ENCODE assay signal across 25 cellular contexts in the genomic region with DNA sequence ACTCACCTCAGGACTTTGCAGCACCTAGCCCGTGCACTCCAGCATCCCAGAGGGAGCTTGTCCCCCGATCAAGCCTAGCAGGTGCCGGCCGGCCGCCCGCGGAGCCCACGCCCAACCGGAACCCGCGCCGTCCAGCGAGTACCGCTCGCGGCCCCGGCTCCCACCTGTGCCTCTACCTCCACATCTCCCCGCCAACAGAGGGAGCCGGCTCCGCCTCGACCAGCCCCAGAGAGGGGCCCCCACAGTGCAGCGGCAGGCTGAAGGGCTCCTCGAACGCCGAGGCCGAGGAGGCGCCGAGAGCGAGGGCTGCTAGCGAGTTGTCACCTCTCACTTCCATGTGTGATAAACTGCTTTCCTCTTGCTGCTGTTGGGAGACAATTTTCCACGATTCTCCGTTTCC.
"Had no signal": no experiment of that assay in that cellular context is flagged by ENCODE, and none has a peak within 500 bp of the region (broad histone marks: within the 10 kb centered on the region; RNA-seq: fewer than 3 reads in every experiment).

No MANE protein-coding gene starts in this region.

- H3K9me3 ChIP-seq: gastrocnemius medialis, left lung, pancreas, prostate gland, uterus had no signal

- H3K27me3 ChIP-seq: gastrocnemius medialis, pancreas, uterus had no signal

- H3K4me1 Mint-ChIP-seq: activated naive CD4-positive, alpha-beta T cell treated with anti-CD3 and anti-CD28 coated beads, Interleukin-2, amount 10 ng/mL, durations not matched to agents 7 days and 5 days; nephron progenitor cell had no signal

- H3K27ac ChIP-seq: gastrocnemius medialis, left lung, pancreas, prostate gland, uterus had no signal

- H3K36me3 ChIP-seq: gastrocnemius medialis, left lung, pancreas, prostate gland, uterus had no signal

- H3K4me3 ChIP-seq: gastrocnemius medialis, left lung, lung, pancreas, prostate gland, uterus had no signal

- H3K4me1 ChIP-seq: gastrocnemius medialis, left lung, pancreas, prostate gland, uterus had no signal

- H3K4me3 Mint-ChIP-seq: activated naive CD4-positive, alpha-beta T cell treated with anti-CD3 and anti-CD28 coated beads, Interleukin-2, amount 10 ng/mL, durations not matched to agents 7 days and 5 days; nephron progenitor cell; type B pancreatic cell had no signal

- H3K36me3 Mint-ChIP-seq: activated naive CD4-positive, alpha-beta T cell treated with anti-CD3 and anti-CD28 coated beads, Interleukin-2, amount 10 ng/mL, durations not matched to agents 7 days and 5 days; type B pancreatic cell had no signal

- ATAC-seq: gastrocnemius medialis, left lung, pancreas, sciatic nerve had no signal

- DNase-seq: activated CD4-positive, alpha-beta T cell treated with anti-CD3 and anti-CD28 coated beads for 4 hours; activated CD4-positive, alpha-beta T cell treated with anti-CD3 and anti-CD28 coated beads, Interleukin-2, amount 50 U/mL, for 48 hours; activated CD8-positive, alpha-beta memory T cell treated with anti-CD3 and anti-CD28 coated beads for 24 hours; activated gamma-delta T cell; activated naive CD4-positive, alpha-beta T cell treated with anti-CD3 and anti-CD28 coated beads, Interleukin-2, amount 10 ng/mL, durations not matched to agents 7 days and 5 days; activated T-cell treated with anti-CD3 and anti-CD28 coated beads, Interleukin-2, amount 50 U/mL, for 1 hour; anterior cingulate cortex; effector memory CD4-positive, alpha-beta T cell; erythroblast; gastrocnemius medialis; glutamatergic neuron; left lung; nephron progenitor cell; nucleus accumbens; pancreas; retina; small intestine; stimulated activated CD4-positive, alpha-beta T cell treated with anti-CD3 and anti-CD28 coated beads, Interleukin-15, amount 100 ng/mL, for 24 hours; stimulated activated CD4-positive, alpha-beta T cell treated with anti-CD3 and anti-CD28 coated beads, Interleukin-2, amount 100 ng/mL, for 24 hours; stimulated activated naive CD4-positive, alpha-beta T cell treated with Interleukin-2 at 50 U/mL for 16 hours; uterus had no signal

- H3K9me3 Mint-ChIP-seq: activated naive CD4-positive, alpha-beta T cell treated with anti-CD3 and anti-CD28 coated beads, Interleukin-2, amount 10 ng/mL, durations not matched to agents 7 days and 5 days; type B pancreatic cell had no signal

- H3K27ac Mint-ChIP-seq: activated naive CD4-positive, alpha-beta T cell treated with anti-CD3 and anti-CD28 coated beads, Interleukin-2, amount 10 ng/mL, durations not matched to agents 7 days and 5 days; nephron progenitor cell; type B pancreatic cell had no signal

- H3K27me3 Mint-ChIP-seq: type B pancreatic cell had no signal
